Comparison of ENCODE assay signal across 3 cellular contexts in genomic region chr4:39106011-39106410, GRCh38.
A peak's percentile ranks its signal among the peaks of the same experiment; 100 is the strongest.
TF ChIP-seq lines count a peak whose summit lies in the region.

No MANE protein-coding gene starts in this region.

TF ChIP-seq in HepG2, 621 proteins besides CTCF, POLR2A, EP300 and RAD21:
- TF ChIP-seq ZMYM3 (CRISPR knock-in tag; IDR thresholded peaks at IDR 0.05) (peak; percentile 39; the same call in 1 of the 2 replicates), NR0B2 (CRISPR knock-in tag; IDR thresholded peaks at IDR 0.05) (no peak)

TF ChIP-seq in HEK293, 187 proteins besides CTCF, POLR2A, EP300 and RAD21:
- peak; percentile 94 for TF ChIP-seq ZNF623 (tag by site-specific recombination; IDR thresholded peaks at IDR 0.05)
- no peak for TF ChIP-seq HOXD13 (CRISPR knock-in tag; IDR thresholded peaks at IDR 0.05; ENCODE audit: borderline replicate concordance)
- TF ChIP-seq TSHZ1 (tag by site-specific recombination; IDR thresholded peaks at IDR 0.05; ENCODE audit: borderline replicate concordance) = no peak

TF ChIP-seq in H1, 55 proteins besides CTCF, POLR2A, EP300 and RAD21:
- TF ChIP-seq CTBP2 (IDR thresholded peaks at IDR 0.05; ENCODE audit: borderline replicate concordance, insufficient read depth, insufficient read length, low read length) (no peak), KDM1A (IDR thresholded peaks at IDR 0.05; ENCODE audit: borderline replicate concordance, low read length) (peak; percentile 64; the same call in 1 of the 2 replicates), SIRT6 (IDR thresholded peaks at IDR 0.05; ENCODE audit: low read length) (no peak), FOSL1 (IDR thresholded peaks at IDR 0.05; ENCODE audit: insufficient read depth, low read depth, low read length) (no peak)
